ENCODE assay signal across 8 cellular contexts in genomic region chr2:27016801-27017325, GRCh38. TPM values are rescaled to one million over a fixed set of nuclear protein-coding genes. Genes with fewer than 3 reads are reported as not detected.
A peak's percentile ranks its signal among the peaks of the same experiment; 100 is the strongest.
DNase-seq lines count a peak whose midpoint lies in the region; ATAC-seq and TF ChIP-seq lines count a peak whose summit lies in the region.

No MANE protein-coding gene starts in this region.

- no peaks in the 10 kb centered on the region for H3K27me3 Mint-ChIP-seq in activated CD4-positive, alpha-beta T cell treated with anti-CD3 and anti-CD28 coated beads for 36 hours
- H3K27me3 Mint-ChIP-seq in stimulated activated naive B cell treated with anti-CD40 and anti-IgM and Interleukin-4, amounts not matched to agents 10 μg/mL and 1 μg/mL and 100 μg/mL, for 72 hours, result peaks cover 0 to 8% of the 10 kb centered on the region in 2 donors

- no peak overlapping the region for H3K27ac ChIP-seq in lower lobe of right lung

- H3K4me3 Mint-ChIP-seq in activated CD4-positive, alpha-beta T cell treated with anti-CD3 and anti-CD28 coated beads for 36 hours, result no peak overlapping the region
- no peak overlapping the region for H3K4me3 Mint-ChIP-seq in stimulated activated naive B cell treated with anti-CD40 and anti-IgM and Interleukin-4, amounts not matched to agents 10 μg/mL and 1 μg/mL and 100 μg/mL, for 72 hours

- CTCF ChIA-PET in AG04449 (lab: Yijun Ruan, JAX), result interaction anchor here (0.7 to 18.4 kb wide), 36 partner anchors 10 to 229 kb away, joined by 3 to 663 read pairs (median 6); partner anchors contain the start of genes DPYSL5, EMILIN1, MAPRE3 and TMEM214
- CTCF ChIA-PET in activated CD4-positive, alpha-beta T cell treated with anti-CD3 and anti-CD28 coated beads for 36 hours (lab: Charles Lee), result interaction anchor here (0.6 to 5.0 kb wide), 28 partner anchors 9 to 1024 kb away, joined by 3 to 129 read pairs (median 4); partner anchors contain the start of gene AGBL5

- in situ Hi-C loops in GM13976 (cut with MboI; ENCODE audit: low sequenced_read_pairs, unreplicated experiment), result loop anchor here (10.0 kb wide), 1 partner anchor 52 kb away; no protein-coding TSS in a partner anchor

- ATAC-seq in activated CD4-positive, alpha-beta T cell treated with anti-CD3 and anti-CD28 coated beads for 36 hours, result peak; percentile 55
- ATAC-seq in lower lobe of right lung, result peak; percentile 60 to 76
- peak; percentile 67 to 74 for ATAC-seq in stimulated activated naive B cell treated with anti-CD40 and anti-IgM and Interleukin-4, amounts not matched to agents 10 μg/mL and 1 μg/mL and 100 μg/mL, for 72 hours (replicated peaks)
- ATAC-seq in HG02763 (IDR thresholded peaks at IDR 0.05; ENCODE audit: unreplicated experiment), result no peak

- POLR2A ChIA-PET in AG04449 (lab: Yijun Ruan, JAX), result interaction anchor here (0.6 to 1.1 kb wide), 2 partner anchors 11 to 34 kb away, joined by 3 read pairs; partner anchors contain the start of gene AGBL5
- POLR2A ChIA-PET in activated CD4-positive, alpha-beta T cell treated with anti-CD3 and anti-CD28 coated beads for 36 hours (lab: Charles Lee), result interaction anchor here (0.6 kb wide), 1 partner anchor 11 kb away, joined by 6 read pairs; no protein-coding TSS in a partner anchor

- DNase-seq in AG04449 (ENCODE audit: low read depth, low spot score) (no peak), GM13976 (ENCODE audit: low spot score) (peak; percentile 70), NCI-H2107 treated with DMSO at 0.1 percent for 48 hours (lab: John Stamatoyannopoulos, UW; ENCODE audit: unreplicated experiment) (peak; percentile 15), ecto neural progenitor cell (ENCODE audit: low spot score) (peak; percentile 61), lower lobe of right lung (peak; percentile 56)
- DNase-seq in activated CD4-positive, alpha-beta T cell treated with anti-CD3 and anti-CD28 coated beads for 36 hours, result peak; percentile 69
- DNase-seq in stimulated activated naive B cell treated with anti-CD40 and anti-IgM and Interleukin-4, amounts not matched to agents 10 μg/mL and 1 μg/mL and 100 μg/mL, for 72 hours, result no peak

- no peaks in the 10 kb centered on the region for H3K9me3 ChIP-seq in lower lobe of right lung

- TF ChIP-seq CTCF in AG04449 (IDR thresholded peaks at IDR 0.05; ENCODE audit: insufficient read depth, low read length, missing control alignments) (peak; percentile 60), GM13976 (IDR thresholded peaks at IDR 0.05; ENCODE audit: borderline replicate concordance, control extremely low read depth, extremely low read depth, insufficient read depth, missing control alignments) (peak; percentile 33), lower lobe of right lung (IDR thresholded peaks at IDR 0.05) (peak; percentile 67)

- H3K4me1 Mint-ChIP-seq in activated CD4-positive, alpha-beta T cell treated with anti-CD3 and anti-CD28 coated beads for 36 hours, result no peaks in the 10 kb centered on the region
- peaks cover 0 to 5% of the 10 kb centered on the region in 2 donors for H3K4me1 Mint-ChIP-seq in stimulated activated naive B cell treated with anti-CD40 and anti-IgM and Interleukin-4, amounts not matched to agents 10 μg/mL and 1 μg/mL and 100 μg/mL, for 72 hours

- intact Hi-C loops in activated CD4-positive, alpha-beta T cell treated with anti-CD3 and anti-CD28 coated beads for 36 hours (cut with DNase I, micrococcal nuclease), result loop anchor here (1.0 to 2.0 kb wide), 2 partner anchors 56 to 170 kb away; no protein-coding TSS in a partner anchor
- intact Hi-C loops in lower lobe of right lung (cut with DNase I), result loop anchor here (5.0 kb wide), 1 partner anchor 55 kb away; no protein-coding TSS in a partner anchor

- H3K36me3 Mint-ChIP-seq in activated CD4-positive, alpha-beta T cell treated with anti-CD3 and anti-CD28 coated beads for 36 hours (ENCODE audit: low read depth), result no peaks in the 10 kb centered on the region
- peaks cover 0 to 1% of the 10 kb centered on the region in 2 donors for H3K36me3 Mint-ChIP-seq in stimulated activated naive B cell treated with anti-CD40 and anti-IgM and Interleukin-4, amounts not matched to agents 10 μg/mL and 1 μg/mL and 100 μg/mL, for 72 hours

- no peaks in the 10 kb centered on the region for H3K36me3 ChIP-seq in lower lobe of right lung

- no peak overlapping the region for H3K27ac Mint-ChIP-seq in activated CD4-positive, alpha-beta T cell treated with anti-CD3 and anti-CD28 coated beads for 36 hours
- H3K27ac Mint-ChIP-seq in stimulated activated naive B cell treated with anti-CD40 and anti-IgM and Interleukin-4, amounts not matched to agents 10 μg/mL and 1 μg/mL and 100 μg/mL, for 72 hours, result no peak overlapping the region

- H3K4me1 ChIP-seq in lower lobe of right lung, result peaks cover 13% of the 10 kb centered on the region

- no peaks in the 10 kb centered on the region for H3K9me3 Mint-ChIP-seq in activated CD4-positive, alpha-beta T cell treated with anti-CD3 and anti-CD28 coated beads for 36 hours (ENCODE audit: low read depth)
- no peaks in the 10 kb centered on the region for H3K9me3 Mint-ChIP-seq in stimulated activated naive B cell treated with anti-CD40 and anti-IgM and Interleukin-4, amounts not matched to agents 10 μg/mL and 1 μg/mL and 100 μg/mL, for 72 hours

- H3K4me3 ChIP-seq in AG04449 (ENCODE audit: low read depth, low read length) (no peak overlapping the region), lower lobe of right lung (no peak overlapping the region)

- H3K27me3 ChIP-seq in lower lobe of right lung (ENCODE audit: low read depth), result no peaks in the 10 kb centered on the region

RNA-seq across cellular contexts. Expression of gene TMEM214, which starts 15.9 kb away (rescaled TPM):
- total RNA-seq in activated CD4-positive, alpha-beta T cell treated with anti-CD3 and anti-CD28 coated beads for 36 hours, result 10 to 100 TPM; 54.1 to 69.1 TPM
- 62.9 TPM for total RNA-seq in lower lobe of right lung

RNA-seq across cellular contexts. Expression of gene AGBL5, which starts 34.6 kb away (rescaled TPM):
- total RNA-seq in activated CD4-positive, alpha-beta T cell treated with anti-CD3 and anti-CD28 coated beads for 36 hours, result 10 to 100 TPM; 12.5 to 14.5 TPM
- 18.9 TPM for total RNA-seq in lower lobe of right lung

RNA-seq across cellular contexts. Expression of gene MAPRE3, which starts 46.4 kb away (rescaled TPM):
- total RNA-seq in activated CD4-positive, alpha-beta T cell treated with anti-CD3 and anti-CD28 coated beads for 36 hours, result 1 to 10 TPM; 3.2 to 4.1 TPM
- 27.1 TPM for total RNA-seq in lower lobe of right lung

RNA-seq across cellular contexts. Expression of gene OST4, which starts 54.6 kb away (rescaled TPM):
- 100 to 1,000 TPM; 305 to 406 TPM for total RNA-seq in activated CD4-positive, alpha-beta T cell treated with anti-CD3 and anti-CD28 coated beads for 36 hours
- total RNA-seq in lower lobe of right lung, result 243 TPM

Comparison
In these comparisons a context has a peak if more than half of its experiments do, and no peak if none do; other contexts are left out.
1. DNase-seq: peak in GM13976 (single experiment), NCI-H2107 treated with DMSO at 0.1 percent for 48 hours (single experiment), activated CD4-positive, alpha-beta T cell treated with anti-CD3 and anti-CD28 coated beads for 36 hours (single experiment), ecto neural progenitor cell (single experiment) and lower lobe of right lung (single experiment); none in AG04449 (single experiment) and stimulated activated naive B cell treated with anti-CD40 and anti-IgM and Interleukin-4, amounts not matched to agents 10 μg/mL and 1 μg/mL and 100 μg/mL, for 72 hours (single experiment).
2. Peak in every context shown above with its lines, with median percentiles within 50 percentile points of each other: CTCF ChIP-seq.